Comparison of ENCODE assay signal across 10 cellular contexts in the genomic region with DNA sequence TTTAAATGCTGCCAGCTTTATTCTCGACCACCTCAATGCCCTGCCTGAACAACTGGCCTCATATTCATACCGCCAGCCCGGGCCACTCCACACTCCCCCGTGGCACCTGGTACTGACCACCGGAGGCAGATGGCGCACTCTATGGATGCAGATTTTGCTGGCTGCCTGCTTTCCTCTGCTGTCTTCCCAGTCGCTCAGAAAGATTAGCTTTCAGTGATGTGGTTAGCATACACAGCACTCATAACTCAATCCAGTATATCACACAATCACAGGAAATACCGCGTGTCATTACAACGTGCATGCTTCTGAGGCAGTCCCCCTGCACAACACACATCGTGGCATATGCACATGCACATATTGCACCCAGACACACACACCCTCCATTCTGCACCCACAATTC.
DNase-seq lines count a peak whose midpoint lies in the region; ATAC-seq, FAIRE-seq and TF ChIP-seq lines count a peak whose summit lies in the region.
"Had no signal": no experiment of that assay in that cellular context is flagged by ENCODE, and none has a peak within 500 bp of the region (broad histone marks: within the 10 kb centered on the region; RNA-seq: fewer than 3 reads in every experiment).

No MANE protein-coding gene starts in this region.

- peaks cover 26% of the 10 kb centered on the region for H3K4me1 Mint-ChIP-seq in WTC11

- TF ChIP-seq CTCF in WTC11 (IDR thresholded peaks at IDR 0.05) (no peak), lower lobe of right lung (IDR thresholded peaks at IDR 0.05) (no peak), testis (IDR thresholded peaks at IDR 0.05) (no peak), kidney (IDR thresholded peaks at IDR 0.05; ENCODE audit: borderline replicate concordance, extremely low read depth, insufficient read depth) (no peak)

- H3K9me3 Mint-ChIP-seq in WTC11: no peaks in the 10 kb centered on the region

- no peaks in the 10 kb centered on the region for H4K20me1 ChIP-seq in BLaER1 treated with 17β-estradiol and CSF1 and Interleukin-3, amounts not matched to agents 10 nM and 100 nM

- no peaks in the 10 kb centered on the region for H3K36me3 ChIP-seq in BLaER1 treated with 17β-estradiol and CSF1 and Interleukin-3, amounts not matched to agents 10 nM and 100 nM
- H3K36me3 ChIP-seq in lower lobe of right lung (no peaks in the 10 kb centered on the region), testis (ENCODE audit: low read depth, missing control alignments) (no peaks in the 10 kb centered on the region), kidney (ENCODE audit: control insufficient read depth in 1 of 2, insufficient read depth in 2 of 2, low read length in 2 of 2) (no peaks in the 10 kb centered on the region)

- no peak overlapping the region for H3K4me3 Mint-ChIP-seq in WTC11

- no peaks in the 10 kb centered on the region for H3K36me3 Mint-ChIP-seq in WTC11

- peak overlapping the region in 7 of 11 experiments; percentile 10 to 48 (median 42); a peak in 11 of 22 replicates for H3K4me2 ChIP-seq in BLaER1 treated with 17β-estradiol and CSF1 and Interleukin-3, amounts not matched to agents 10 nM and 100 nM

- no peak for FAIRE-seq in kidney (lab: Jason Lieb, UNC)

- no peaks in the 10 kb centered on the region for H3K27me3 Mint-ChIP-seq in WTC11 (ENCODE audit: low read depth)

- peaks cover 0 to 20% (median 8%) of the 10 kb centered on the region in 10 experiments; a peak in 14 of 20 replicates for H3K4me1 ChIP-seq in BLaER1 treated with 17β-estradiol and CSF1 and Interleukin-3, amounts not matched to agents 10 nM and 100 nM
- H3K4me1 ChIP-seq in lower lobe of right lung (no peaks in the 10 kb centered on the region), testis (no peaks in the 10 kb centered on the region), kidney (ENCODE audit: control insufficient read depth in 1 of 2, insufficient read depth in 1 of 2, low read depth in 1 of 2, low read length in 2 of 2) (no peaks in the 10 kb centered on the region)

- no peak overlapping the region for H3K4me3 ChIP-seq in BLaER1 treated with 17β-estradiol and CSF1 and Interleukin-3, amounts not matched to agents 10 nM and 100 nM
- H3K4me3 ChIP-seq in lower lobe of right lung: no peak overlapping the region
- no peak overlapping the region for H3K4me3 ChIP-seq in testis
- H3K4me3 ChIP-seq in kidney (ENCODE audit: low read length in 2 of 2): no peak overlapping the region

- no peak overlapping the region for H3K9ac ChIP-seq in BLaER1 treated with 17β-estradiol and CSF1 and Interleukin-3, amounts not matched to agents 10 nM and 100 nM
- H3K9ac ChIP-seq in kidney (ENCODE audit: low read length in 2 of 2): no peak overlapping the region

- no peak overlapping the region for H3K27ac ChIP-seq in BLaER1 treated with 17β-estradiol and CSF1 and Interleukin-3, amounts not matched to agents 10 nM and 100 nM
- no peak overlapping the region for H3K27ac ChIP-seq in lower lobe of right lung
- no peak overlapping the region for H3K27ac ChIP-seq in testis
- H3K27ac ChIP-seq in kidney (ENCODE audit: low read depth in 2 of 2, low read length in 2 of 2): no peak overlapping the region

- intact Hi-C loops in lower lobe of right lung (cut with DNase I): no loop called here
- intact Hi-C loops in testis (cut with DNase I; ENCODE audit: low total_unique reads): no loop called here
- intact Hi-C loops in kidney (cut with DNase I): no loop called here

- CTCF ChIA-PET in WTC11 (lab: Charles Lee): interaction anchor here (1.2 kb wide), 1 partner anchor 299 kb away, joined by 3 read pairs; no protein-coding TSS in a partner anchor

- WGBS in testis, 2 donors: 27 to 35% methylated on average over 3 to 11 of the region's 11 CpGs

- peaks cover 0 to 2% (median 0%) of the 10 kb centered on the region in 11 experiments; a peak in 1 of 22 replicates for H3K9me3 ChIP-seq in BLaER1 treated with 17β-estradiol and CSF1 and Interleukin-3, amounts not matched to agents 10 nM and 100 nM (replicated peaks in 1 of 11)
- H3K9me3 ChIP-seq in lower lobe of right lung (no peaks in the 10 kb centered on the region), testis (no peaks in the 10 kb centered on the region), kidney (ENCODE audit: control insufficient read depth in 1 of 2, low read length in 2 of 2) (no peaks in the 10 kb centered on the region)

- DNase-seq in G401 (ENCODE audit: low spot score) (peak; percentile 60), WTC11 (ENCODE audit: low spot score) (no peak), lower lobe of right lung (no peak), testis (no peak), cortex of kidney (lab: John Stamatoyannopoulos, UW) (no peak), kidney (no peak)
- DNase-seq: effector CD8-positive, alpha-beta T cell; GDM1; NCI-H446 had no signal

- no peak for TF ChIP-seq POLR2A in testis (IDR thresholded peaks at IDR 0.05)

- POLR2A ChIA-PET in WTC11 (lab: Charles Lee): interaction anchor here (0.6 to 0.7 kb wide), 2 partner anchors 627 to 646 kb away, joined by 3 read pairs; no protein-coding TSS in a partner anchor

- ATAC-seq in WTC11: peak; percentile 46; the same call in 1 of the 2 replicates
- ATAC-seq in lower lobe of right lung: peak; percentile 29 to 34

- in situ Hi-C loops in G401 (cut with HindIII; ENCODE audit: low sequenced_read_pairs): no loop called here

- no peak overlapping the region for H3K27ac Mint-ChIP-seq in WTC11

- H3K27me3 ChIP-seq in BLaER1 treated with 17β-estradiol and CSF1 and Interleukin-3, amounts not matched to agents 10 nM and 100 nM: no peaks in the 10 kb centered on the region
- H3K27me3 ChIP-seq in lower lobe of right lung (ENCODE audit: low read depth): no peaks in the 10 kb centered on the region
- no peaks in the 10 kb centered on the region for H3K27me3 ChIP-seq in testis

TF ChIP-seq in WTC11, 78 proteins besides CTCF, POLR2A, EP300 and RAD21 (continues in another document):
- TF ChIP-seq GRHL2 (CRISPR knock-in tag; IDR thresholded peaks at IDR 0.05; ENCODE audit: insufficient replicate concordance, severe bottlenecking) (no peak), CREB1 (CRISPR knock-in tag; IDR thresholded peaks at IDR 0.05) (no peak), TEAD4 (CRISPR knock-in tag; IDR thresholded peaks at IDR 0.05) (no peak), IRF2 (CRISPR knock-in tag; IDR thresholded peaks at IDR 0.05; ENCODE audit: borderline replicate concordance, low read depth) (no peak), ZNF138 (CRISPR knock-in tag; conservative IDR thresholded peaks at IDR 0.05) (no peak), SOX15 (CRISPR knock-in tag; IDR thresholded peaks at IDR 0.05) (no peak)
- TF ChIP-seq, protein P1, sequence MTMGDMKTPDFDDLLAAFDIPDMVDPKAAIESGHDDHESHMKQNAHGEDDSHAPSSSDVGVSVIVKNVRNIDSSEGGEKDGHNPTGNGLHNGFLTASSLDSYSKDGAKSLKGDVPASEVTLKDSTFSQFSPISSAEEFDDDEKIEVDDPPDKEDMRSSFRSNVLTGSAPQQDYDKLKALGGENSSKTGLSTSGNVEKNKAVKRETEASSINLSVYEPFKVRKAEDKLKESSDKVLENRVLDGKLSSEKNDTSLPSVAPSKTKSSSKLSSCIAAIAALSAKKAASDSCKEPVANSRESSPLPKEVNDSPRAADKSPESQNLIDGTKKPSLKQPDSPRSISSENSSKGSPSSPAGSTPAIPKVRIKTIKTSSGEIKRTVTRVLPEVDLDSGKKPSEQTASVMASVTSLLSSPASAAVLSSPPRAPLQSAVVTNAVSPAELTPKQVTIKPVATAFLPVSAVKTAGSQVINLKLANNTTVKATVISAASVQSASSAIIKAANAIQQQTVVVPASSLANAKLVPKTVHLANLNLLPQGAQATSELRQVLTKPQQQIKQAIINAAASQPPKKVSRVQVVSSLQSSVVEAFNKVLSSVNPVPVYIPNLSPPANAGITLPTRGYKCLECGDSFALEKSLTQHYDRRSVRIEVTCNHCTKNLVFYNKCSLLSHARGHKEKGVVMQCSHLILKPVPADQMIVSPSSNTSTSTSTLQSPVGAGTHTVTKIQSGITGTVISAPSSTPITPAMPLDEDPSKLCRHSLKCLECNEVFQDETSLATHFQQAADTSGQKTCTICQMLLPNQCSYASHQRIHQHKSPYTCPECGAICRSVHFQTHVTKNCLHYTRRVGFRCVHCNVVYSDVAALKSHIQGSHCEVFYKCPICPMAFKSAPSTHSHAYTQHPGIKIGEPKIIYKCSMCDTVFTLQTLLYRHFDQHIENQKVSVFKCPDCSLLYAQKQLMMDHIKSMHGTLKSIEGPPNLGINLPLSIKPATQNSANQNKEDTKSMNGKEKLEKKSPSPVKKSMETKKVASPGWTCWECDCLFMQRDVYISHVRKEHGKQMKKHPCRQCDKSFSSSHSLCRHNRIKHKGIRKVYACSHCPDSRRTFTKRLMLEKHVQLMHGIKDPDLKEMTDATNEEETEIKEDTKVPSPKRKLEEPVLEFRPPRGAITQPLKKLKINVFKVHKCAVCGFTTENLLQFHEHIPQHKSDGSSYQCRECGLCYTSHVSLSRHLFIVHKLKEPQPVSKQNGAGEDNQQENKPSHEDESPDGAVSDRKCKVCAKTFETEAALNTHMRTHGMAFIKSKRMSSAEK (CRISPR knock-in tag; IDR thresholded peaks at IDR 0.05; ENCODE audit: borderline replicate concordance): no peak
- TF ChIP-seq, protein P2, sequence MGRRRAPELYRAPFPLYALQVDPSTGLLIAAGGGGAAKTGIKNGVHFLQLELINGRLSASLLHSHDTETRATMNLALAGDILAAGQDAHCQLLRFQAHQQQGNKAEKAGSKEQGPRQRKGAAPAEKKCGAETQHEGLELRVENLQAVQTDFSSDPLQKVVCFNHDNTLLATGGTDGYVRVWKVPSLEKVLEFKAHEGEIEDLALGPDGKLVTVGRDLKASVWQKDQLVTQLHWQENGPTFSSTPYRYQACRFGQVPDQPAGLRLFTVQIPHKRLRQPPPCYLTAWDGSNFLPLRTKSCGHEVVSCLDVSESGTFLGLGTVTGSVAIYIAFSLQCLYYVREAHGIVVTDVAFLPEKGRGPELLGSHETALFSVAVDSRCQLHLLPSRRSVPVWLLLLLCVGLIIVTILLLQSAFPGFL (CRISPR knock-in tag; IDR thresholded peaks at IDR 0.05; ENCODE audit: borderline replicate concordance): no peak
